In genomic region chr17:1649116-1649843, GRCh38 we compare ENCODE assay signal across 8 cellular contexts. TPM values are rescaled to one million over a fixed set of nuclear protein-coding genes. Genes with fewer than 3 reads are reported as not detected.
DNase-seq lines count a peak whose midpoint lies in the region; ATAC-seq and TF ChIP-seq lines count a peak whose summit lies in the region.

No MANE protein-coding gene starts in this region.

- in situ Hi-C loops in SK-MEL-5 (cut with HindIII; ENCODE audit: low pct_unique_long_range_greater_than_20kb, low sequenced_read_pairs) = no loop called here

- ATAC-seq in GM19467 (IDR thresholded peaks at IDR 0.05; ENCODE audit: unreplicated experiment) = peak; percentile 35

- peak overlapping the region; percentile 100 for H3K27ac ChIP-seq in left ventricle myocardium inferior (replicated peaks)
- peak overlapping the region; percentile 97 to 100 for H3K27ac ChIP-seq in uterus

- no peaks in the 10 kb centered on the region for H3K9me3 ChIP-seq in left ventricle myocardium inferior (replicated peaks)
- H3K9me3 ChIP-seq in uterus = no peaks in the 10 kb centered on the region

- H3K4me3 ChIP-seq in left ventricle myocardium inferior (peak overlapping the region; percentile 95), uterus (peak overlapping the region; percentile 58 to 73)

- TF ChIP-seq POLR2A in uterus (IDR thresholded peaks at IDR 0.05) = peak; percentile 48 to 68

- H3K4me1 ChIP-seq in left ventricle myocardium inferior = peaks cover 64% of the 10 kb centered on the region
- H3K4me1 ChIP-seq in uterus = peaks cover 0 to 13% of the 10 kb centered on the region in 2 donors

- H3K36me3 ChIP-seq in left ventricle myocardium inferior (peaks cover 54% of the 10 kb centered on the region), uterus (no peaks in the 10 kb centered on the region)

- DNase-seq in COLO829 (ENCODE audit: low spot score) (peak; percentile 68), HS-5 (ENCODE audit: low read depth) (peak; percentile 49), SK-MEL-5 (ENCODE audit: low read depth, low spot score) (peak; percentile 60), left ventricle myocardium inferior (peak; percentile 85), putamen (ENCODE audit: low spot score) (peak; percentile 69), uterus (peak; percentile 89)
- DNase-seq in activated naive CD8-positive, alpha-beta T cell treated with anti-CD3 and anti-CD28 coated beads, Interleukin-2, amount 50 U/mL, for 16 hours (ENCODE audit: low read depth, low spot score) = peak; percentile 58

- no peaks in the 10 kb centered on the region for H3K27me3 ChIP-seq in left ventricle myocardium inferior (ENCODE audit: low read depth)
- H3K27me3 ChIP-seq in uterus = no peaks in the 10 kb centered on the region

- TF ChIP-seq CTCF in left ventricle myocardium inferior (IDR thresholded peaks at IDR 0.05; ENCODE audit: borderline replicate concordance) = no peak
- TF ChIP-seq CTCF in uterus (IDR thresholded peaks at IDR 0.05) = peak in 2 of 4 experiments; percentile 20 to 31

- intact Hi-C loops in left ventricle myocardium inferior (cut with micrococcal nuclease) (no loop called here), uterus (cut with DNase I; ENCODE audit: low total_unique reads) (loop anchor here (5.0 kb wide), 1 partner anchor 67 kb away; no protein-coding TSS in a partner anchor)

RNA-seq across cellular contexts. Expression of gene RILP, which starts 0.4 kb away (rescaled TPM):
- total RNA-seq in SK-MEL-5 (2014; rRNA removed; shearing (Covaris generic)) = 10.4 and 12.1 TPM in 2 replicates
- polyA plus RNA-seq in SK-MEL-5 (2015; cell fraction: cytosol; rRNA removed) = 11.4 and 14.7 TPM in 2 replicates
- 6.3 and 12.1 TPM in 2 replicates for polyA plus RNA-seq in SK-MEL-5 (2015; cell fraction: nucleus; rRNA removed)
- total RNA-seq in left ventricle myocardium inferior (81.7 TPM), uterus (10 to 100 TPM in 2 of 4 donors, 1 to 10 TPM in 2; 1.5 to 13.3 (median 8.5) TPM)

RNA-seq across cellular contexts. Expression of gene SCARF1, which starts 3.7 kb away (rescaled TPM):
- 0.11 and 0.16 TPM in 2 replicates for total RNA-seq in SK-MEL-5 (2014; rRNA removed; shearing (Covaris generic))
- 0.09 and 0.36 TPM in 2 replicates for polyA plus RNA-seq in SK-MEL-5 (2015; cell fraction: cytosol; rRNA removed)
- polyA plus RNA-seq in SK-MEL-5 (2015; cell fraction: nucleus; rRNA removed) = 2.6 and 4.4 TPM in 2 replicates
- total RNA-seq in left ventricle myocardium inferior = 12.2 TPM
- 10 to 100 TPM in 2 of 4 donors, 1 to 10 TPM in 2; 4.4 to 33.2 (median 14.2) TPM for total RNA-seq in uterus

RNA-seq across cellular contexts. Expression of gene SLC43A2, which starts 20.6 kb away (rescaled TPM):
- 2.0 and 3.4 TPM in 2 replicates for total RNA-seq in SK-MEL-5 (2014; rRNA removed; shearing (Covaris generic))
- polyA plus RNA-seq in SK-MEL-5 (2015; cell fraction: cytosol; rRNA removed) = 5.4 and 5.8 TPM in 2 replicates
- 1.9 and 2.2 TPM in 2 replicates for polyA plus RNA-seq in SK-MEL-5 (2015; cell fraction: nucleus; rRNA removed)
- total RNA-seq in left ventricle myocardium inferior (4.0 TPM), uterus (10 to 100 TPM in 1 of 4 donors, 1 to 10 TPM in 3; 3.6 to 15.6 (median 6.8) TPM)

RNA-seq across cellular contexts. Expression of gene PRPF8, which starts 35.4 kb away (rescaled TPM):
- total RNA-seq in SK-MEL-5 (2014; rRNA removed; shearing (Covaris generic)) = 62.2 and 67.7 TPM in 2 replicates
- polyA plus RNA-seq in SK-MEL-5 (2015; cell fraction: cytosol; rRNA removed) = 143 and 174 TPM in 2 replicates
- polyA plus RNA-seq in SK-MEL-5 (2015; cell fraction: nucleus; rRNA removed) = 217 and 252 TPM in 2 replicates
- total RNA-seq in left ventricle myocardium inferior = 136 TPM
- 100 to 1,000 TPM; 123 to 413 (median 243) TPM for total RNA-seq in uterus

Comparison
In these comparisons a context has a peak if more than half of its experiments do, and no peak if none do; other contexts are left out.
1. Peak in every context shown above with its lines: DNase-seq, ATAC-seq, H3K4me3 ChIP-seq and H3K27ac ChIP-seq.